ENCODE assay signal across 8 cellular contexts in the genomic region with DNA sequence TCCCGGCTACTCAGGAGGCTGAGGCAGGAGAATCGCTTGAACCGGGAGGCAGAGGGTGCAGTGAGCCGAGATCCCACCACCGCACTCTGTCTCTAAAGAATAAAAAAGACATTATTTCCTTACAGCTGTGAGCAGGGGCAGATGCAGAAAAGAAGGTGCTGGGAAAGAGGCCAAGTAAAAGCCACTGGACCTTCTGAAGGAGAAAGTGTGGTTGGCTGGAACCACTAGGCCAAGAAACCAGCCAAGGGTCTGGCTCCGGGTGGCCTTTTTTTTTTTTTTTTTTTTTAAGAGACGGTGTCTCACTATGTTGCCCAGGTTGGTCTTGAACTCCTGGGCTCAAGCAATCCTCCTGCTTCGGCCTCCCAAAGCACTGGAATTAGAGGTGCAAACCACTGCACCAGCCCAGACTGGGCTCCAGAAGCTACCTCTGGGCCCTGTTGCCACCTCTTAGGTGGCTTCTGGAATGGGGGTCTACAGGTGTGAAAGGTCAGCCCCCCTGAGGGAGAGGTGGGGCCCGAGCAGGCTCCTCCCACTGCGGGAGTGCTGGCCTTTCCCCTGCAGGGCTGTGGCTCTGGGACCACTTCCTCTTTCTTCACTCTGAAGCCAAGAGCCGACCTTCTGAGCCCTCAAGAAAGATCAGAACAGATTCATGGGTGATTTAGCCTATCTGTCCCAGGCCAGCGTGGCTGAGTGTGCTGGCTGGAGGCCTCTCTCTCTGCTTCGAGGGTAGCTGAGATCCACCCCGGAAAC.
A peak's percentile ranks its signal among the peaks of the same experiment; 100 is the strongest.
DNase-seq lines count a peak whose midpoint lies in the region; ATAC-seq and TF ChIP-seq lines count a peak whose summit lies in the region.

A gene with protein sequence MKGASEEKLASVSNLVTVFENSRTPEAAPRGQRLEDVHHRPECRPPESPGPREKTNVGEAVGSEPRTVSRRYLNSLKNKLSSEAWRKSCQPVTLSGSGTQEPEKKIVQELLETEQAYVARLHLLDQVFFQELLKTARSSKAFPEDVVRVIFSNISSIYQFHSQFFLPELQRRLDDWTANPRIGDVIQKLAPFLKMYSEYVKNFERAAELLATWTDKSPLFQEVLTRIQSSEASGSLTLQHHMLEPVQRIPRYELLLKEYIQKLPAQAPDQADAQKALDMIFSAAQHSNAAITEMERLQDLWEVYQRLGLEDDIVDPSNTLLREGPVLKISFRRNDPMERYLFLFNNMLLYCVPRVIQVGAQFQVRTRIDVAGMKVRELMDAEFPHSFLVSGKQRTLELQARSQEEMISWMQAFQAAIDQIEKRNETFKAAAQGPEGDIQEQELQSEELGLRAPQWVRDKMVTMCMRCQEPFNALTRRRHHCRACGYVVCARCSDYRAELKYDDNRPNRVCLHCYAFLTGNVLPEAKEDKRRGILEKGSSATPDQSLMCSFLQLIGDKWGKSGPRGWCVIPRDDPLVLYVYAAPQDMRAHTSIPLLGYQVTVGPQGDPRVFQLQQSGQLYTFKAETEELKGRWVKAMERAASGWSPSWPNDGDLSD (plus strand): TSS at position 595 of the 750 bp plus-strand sequence. CDS start 163 bp downstream, outside the sequence.

- in situ Hi-C loops in KBM-7 (cut with MboI; ENCODE audit: low pct_unique_long_range_greater_than_20kb, low sequenced_read_pairs) = loop anchor here (10.0 kb wide), 1 partner anchor 230 kb away; no protein-coding TSS in a partner anchor

- no peaks in the 10 kb centered on the region for H3K9me3 Mint-ChIP-seq in effector memory CD8-positive, alpha-beta T cell
- no peaks in the 10 kb centered on the region for H3K9me3 Mint-ChIP-seq in stimulated activated memory B cell treated with anti-CD40 and anti-IgM and Interleukin-4, amounts not matched to agents 10 μg/mL and 1 μg/mL and 100 μg/mL, for 72 hours

- peak within 1 kb of the TSS; percentile 59 to 79 for H3K4me3 Mint-ChIP-seq in effector memory CD8-positive, alpha-beta T cell
- peak within 1 kb of the TSS; percentile 97 for H3K4me3 Mint-ChIP-seq in stimulated activated memory B cell treated with anti-CD40 and anti-IgM and Interleukin-4, amounts not matched to agents 10 μg/mL and 1 μg/mL and 100 μg/mL, for 72 hours

- peak within 1 kb of the TSS; percentile 54 to 87 for H3K27ac Mint-ChIP-seq in effector memory CD8-positive, alpha-beta T cell
- peak within 1 kb of the TSS; percentile 94 for H3K27ac Mint-ChIP-seq in stimulated activated memory B cell treated with anti-CD40 and anti-IgM and Interleukin-4, amounts not matched to agents 10 μg/mL and 1 μg/mL and 100 μg/mL, for 72 hours

- peaks cover 11 to 19% of the 10 kb centered on the region in 2 donors for H3K4me1 Mint-ChIP-seq in effector memory CD8-positive, alpha-beta T cell (ENCODE audit: low read depth in 2 of 2)
- peaks cover 68% of the 10 kb centered on the region for H3K4me1 Mint-ChIP-seq in stimulated activated memory B cell treated with anti-CD40 and anti-IgM and Interleukin-4, amounts not matched to agents 10 μg/mL and 1 μg/mL and 100 μg/mL, for 72 hours

- TF ChIP-seq CTCF in GM10266 (IDR thresholded peaks at IDR 0.05; ENCODE audit: control insufficient read depth, insufficient read depth, low read depth, missing control alignments) (no peak), GM20000 (IDR thresholded peaks at IDR 0.05; ENCODE audit: extremely low read depth, missing control alignments) (no peak)

- ATAC-seq in effector memory CD8-positive, alpha-beta T cell (replicated peaks) = peak; percentile 59
- ATAC-seq in stimulated activated memory B cell treated with anti-CD40 and anti-IgM and Interleukin-4, amounts not matched to agents 10 μg/mL and 1 μg/mL and 100 μg/mL, for 72 hours = peak; percentile 88

- H3K27me3 Mint-ChIP-seq in effector memory CD8-positive, alpha-beta T cell = no peaks in the 10 kb centered on the region
- H3K27me3 Mint-ChIP-seq in stimulated activated memory B cell treated with anti-CD40 and anti-IgM and Interleukin-4, amounts not matched to agents 10 μg/mL and 1 μg/mL and 100 μg/mL, for 72 hours = no peaks in the 10 kb centered on the region

- no peaks in the 10 kb centered on the region for H3K36me3 Mint-ChIP-seq in effector memory CD8-positive, alpha-beta T cell (ENCODE audit: insufficient read depth)
- H3K36me3 Mint-ChIP-seq in stimulated activated memory B cell treated with anti-CD40 and anti-IgM and Interleukin-4, amounts not matched to agents 10 μg/mL and 1 μg/mL and 100 μg/mL, for 72 hours = peaks cover 16% of the 10 kb centered on the region

- peak; percentile 84 for DNase-seq in GM10266 (ENCODE audit: extremely low spot score)
- peak; percentile 88 for DNase-seq in GM20000 (ENCODE audit: low spot score)
- peak; percentile 70 for DNase-seq in KBM-7
- DNase-seq in effector memory CD8-positive, alpha-beta T cell = no peak
- no peak for DNase-seq in AG20443 (ENCODE audit: low spot score)
- no peak for DNase-seq in activated CD4-positive, CD25-positive, alpha-beta regulatory T cell treated with anti-CD3 and anti-CD28 coated beads, Interleukin-2, amount 50 U/mL, for 72 hours
- no peak for DNase-seq in NCI-H526 treated with DMSO at 0.1 percent for 48 hours (lab: John Stamatoyannopoulos, UW)

Comparison
In these comparisons a context has a peak if more than half of its experiments do, and no peak if none do; other contexts are left out.
1. DNase-seq: peak in GM10266 (single experiment), GM20000 (single experiment) and KBM-7 (single experiment); none in effector memory CD8-positive, alpha-beta T cell (0 of 3), AG20443 (single experiment), activated CD4-positive, CD25-positive, alpha-beta regulatory T cell treated with anti-CD3 and anti-CD28 coated beads, Interleukin-2, amount 50 U/mL, for 72 hours (single experiment) and NCI-H526 treated with DMSO at 0.1 percent for 48 hours (single experiment).